ENCODE assay signal across 15 cellular contexts in genomic region chr4:36264205-36264826, GRCh38. TPM values are rescaled to one million over a fixed set of nuclear protein-coding genes. Genes with fewer than 3 reads are reported as not detected.
DNase-seq lines count a peak whose midpoint lies in the region; ATAC-seq and TF ChIP-seq lines count a peak whose summit lies in the region.
"Had no signal": no experiment of that assay in that cellular context is flagged by ENCODE, and none has a peak within 500 bp of the region (broad histone marks: within the 10 kb centered on the region; RNA-seq: fewer than 3 reads in every experiment).

No MANE protein-coding gene starts in this region.

- H3K79me1 ChIP-seq in H9 (ENCODE audit: insufficient read depth, low read depth, low read length, poor library complexity, severe bottlenecking) = no peaks in the 10 kb centered on the region

- H3K23ac ChIP-seq in H9 (ENCODE audit: insufficient read length, low read depth, low read length) = no peak overlapping the region

- H3K79me2 ChIP-seq in H9 (ENCODE audit: insufficient read depth, low read length) (no peaks in the 10 kb centered on the region), neural progenitor cell (ENCODE audit: low read depth) (no peaks in the 10 kb centered on the region)

- no peak overlapping the region for H2BK20ac ChIP-seq in H9 (ENCODE audit: low read depth, low read length, poor library complexity, severe bottlenecking)

- no peak overlapping the region for H3T11ph ChIP-seq in H9 (ENCODE audit: low read length)

- peaks cover 17 to 18% of the 10 kb centered on the region in 2 experiments for H3K4me1 Mint-ChIP-seq in H9
- H3K4me1 Mint-ChIP-seq in activated T-helper 17 cell treated with anti-CD3 and anti-CD28 coated beads, Interleukin-2, amount 50 U/mL, for 72 hours = peaks cover 12% of the 10 kb centered on the region
- no peaks in the 10 kb centered on the region for H3K4me1 Mint-ChIP-seq in neural progenitor cell

- no peak overlapping the region for H3K27ac ChIP-seq in BLaER1 treated with 17β-estradiol and CSF1 and Interleukin-3, amounts not matched to agents 10 nM and 100 nM
- no peak overlapping the region for H3K27ac ChIP-seq in H9 (ENCODE audit: insufficient read length, low read depth, low read length)
- H3K27ac ChIP-seq in neural progenitor cell = no peak overlapping the region

- no peak overlapping the region for H2BK5ac ChIP-seq in H9 (ENCODE audit: insufficient read length, low read length)

- no peak overlapping the region for H3K9ac ChIP-seq in BLaER1 treated with 17β-estradiol and CSF1 and Interleukin-3, amounts not matched to agents 10 nM and 100 nM
- H3K9ac ChIP-seq in H9 (ENCODE audit: extremely low read depth, insufficient read length, low read length) = no peak overlapping the region
- H3K9ac ChIP-seq in neural progenitor cell = no peak overlapping the region

- H2AK5ac ChIP-seq in H9 (ENCODE audit: insufficient read length, low read length) = no peak overlapping the region

- H4K20me1 ChIP-seq in BLaER1 treated with 17β-estradiol and CSF1 and Interleukin-3, amounts not matched to agents 10 nM and 100 nM = no peaks in the 10 kb centered on the region
- no peaks in the 10 kb centered on the region for H4K20me1 ChIP-seq in H9 (ENCODE audit: control insufficient read depth, insufficient read depth, insufficient read length)
- H4K20me1 ChIP-seq in neural progenitor cell (ENCODE audit: low read depth) = no peaks in the 10 kb centered on the region

- H3K27ac Mint-ChIP-seq in H9 = peak overlapping the region in 2 of 3 experiments; percentile 14 to 86; a peak in 4 of 7 replicates
- H3K27ac Mint-ChIP-seq in activated T-helper 17 cell treated with anti-CD3 and anti-CD28 coated beads, Interleukin-2, amount 50 U/mL, for 72 hours = peak overlapping the region; percentile 22
- H3K27ac Mint-ChIP-seq in neural progenitor cell = no peak overlapping the region

- peak overlapping the region in 8 of 11 experiments; percentile 2 to 71 (median 30); a peak in 11 of 22 replicates for H3K4me2 ChIP-seq in BLaER1 treated with 17β-estradiol and CSF1 and Interleukin-3, amounts not matched to agents 10 nM and 100 nM
- H3K4me2 ChIP-seq in H9 (ENCODE audit: insufficient read depth, insufficient read length, low read length) = peak overlapping the region; percentile 43
- no peak overlapping the region for H3K4me2 ChIP-seq in neural progenitor cell

- H2BK15ac ChIP-seq in H9 (ENCODE audit: low read depth, low read length) = no peak overlapping the region

- no peak overlapping the region for H2BK120ac ChIP-seq in H9 (ENCODE audit: low read depth, low read length, poor library complexity, severe bottlenecking)

- H3K4me3 Mint-ChIP-seq in H9 (no peak overlapping the region; a peak in 1 of 5 replicates), neural progenitor cell (no peak overlapping the region)
- H3K4me3 Mint-ChIP-seq in activated T-helper 17 cell treated with anti-CD3 and anti-CD28 coated beads, Interleukin-2, amount 50 U/mL, for 72 hours = no peak overlapping the region

- H4K8ac ChIP-seq in H9 (replicated peaks; ENCODE audit: insufficient read length, low read depth, low read length) = no peak overlapping the region

- ATAC-seq in activated T-helper 17 cell treated with anti-CD3 and anti-CD28 coated beads, Interleukin-2, amount 50 U/mL, for 72 hours (replicated peaks) = peak; percentile 82
- ATAC-seq in HG02610 (IDR thresholded peaks at IDR 0.05; ENCODE audit: unreplicated experiment) = no peak
- ATAC-seq: HepG2 had no signal

- H3K14ac ChIP-seq in H9 (ENCODE audit: insufficient read depth, low read length) = no peak overlapping the region

- H3K36me3 Mint-ChIP-seq in H9 (ENCODE audit: insufficient read depth in 1 of 3, low read depth in 3 of 3) (no peaks in the 10 kb centered on the region), neural progenitor cell (no peaks in the 10 kb centered on the region)
- no peaks in the 10 kb centered on the region for H3K36me3 Mint-ChIP-seq in activated T-helper 17 cell treated with anti-CD3 and anti-CD28 coated beads, Interleukin-2, amount 50 U/mL, for 72 hours (ENCODE audit: low read depth)

- H3K27me3 ChIP-seq in BLaER1 treated with 17β-estradiol and CSF1 and Interleukin-3, amounts not matched to agents 10 nM and 100 nM = no peaks in the 10 kb centered on the region
- no peaks in the 10 kb centered on the region for H3K27me3 ChIP-seq in H9 (ENCODE audit: insufficient read depth, low read length)
- no peaks in the 10 kb centered on the region for H3K27me3 ChIP-seq in neural progenitor cell

- H3K9me3 Mint-ChIP-seq in H9 = no peaks in the 10 kb centered on the region
- H3K9me3 Mint-ChIP-seq in activated T-helper 17 cell treated with anti-CD3 and anti-CD28 coated beads, Interleukin-2, amount 50 U/mL, for 72 hours = no peaks in the 10 kb centered on the region
- no peaks in the 10 kb centered on the region for H3K9me3 Mint-ChIP-seq in neural progenitor cell

- WGBS in H9 (ENCODE audit: extremely low coverage, insufficient read length, low lambda C conversion rate) = no CpG with 5 or more reads among the region's 2 CpGs

- peaks cover 0 to 7% (median 0%) of the 10 kb centered on the region in 11 experiments; a peak in 2 of 22 replicates for H3K36me3 ChIP-seq in BLaER1 treated with 17β-estradiol and CSF1 and Interleukin-3, amounts not matched to agents 10 nM and 100 nM
- no peaks in the 10 kb centered on the region for H3K36me3 ChIP-seq in neural progenitor cell

- no peak overlapping the region for H4K91ac ChIP-seq in H9 (ENCODE audit: insufficient read length, low read depth, low read length)

- H2BK12ac ChIP-seq in H9 (ENCODE audit: insufficient read length, low read depth, low read length) = no peak overlapping the region

- no peak overlapping the region for H3K4me3 ChIP-seq in BLaER1 treated with 17β-estradiol and CSF1 and Interleukin-3, amounts not matched to agents 10 nM and 100 nM
- H3K4me3 ChIP-seq in neural progenitor cell = no peak overlapping the region

- H4K5ac ChIP-seq in H9 (ENCODE audit: insufficient read length, low read depth, low read length) = no peak overlapping the region

- no peak overlapping the region for H3K18ac ChIP-seq in H9 (ENCODE audit: insufficient read length, low read depth, low read length)

- TF ChIP-seq CTCF in H9 (conservative IDR thresholded peaks at IDR 0.05) = no peak
- TF ChIP-seq CTCF in neural progenitor cell (IDR thresholded peaks at IDR 0.05) = no peak

- H2AFZ ChIP-seq in H9 (ENCODE audit: low read length) (peak overlapping the region; percentile 82), neural progenitor cell (replicated peaks) (peak overlapping the region; percentile 13)

- H3K4me1 ChIP-seq in BLaER1 treated with 17β-estradiol and CSF1 and Interleukin-3, amounts not matched to agents 10 nM and 100 nM = peaks cover 6 to 51% (median 35%) of the 10 kb centered on the region in 10 experiments
- H3K4me1 ChIP-seq in H9 (ENCODE audit: insufficient read depth, low read length) (0 out of 2 replicates have a peak, but pooled peaks cover 3% of the 10 kb centered on the region), neural progenitor cell (no peaks in the 10 kb centered on the region)

- no peak overlapping the region for H3K4ac ChIP-seq in H9 (ENCODE audit: low read depth, low read length)

- peaks cover 0 to 16% (median 11%) of the 10 kb centered on the region in 11 experiments; a peak in 16 of 22 replicates for H3K9me3 ChIP-seq in BLaER1 treated with 17β-estradiol and CSF1 and Interleukin-3, amounts not matched to agents 10 nM and 100 nM (replicated peaks in 1 of 11)
- H3K9me3 ChIP-seq in H9 (ENCODE audit: control insufficient read depth, low read depth, low read length) (no peaks in the 10 kb centered on the region), neural progenitor cell (ENCODE audit: low read depth) (no peaks in the 10 kb centered on the region)

- H3K56ac ChIP-seq in H9 (ENCODE audit: insufficient read length, low read depth, low read length) = no peak overlapping the region

- no peaks in the 10 kb centered on the region for H3K27me3 Mint-ChIP-seq in H9 (ENCODE audit: low read depth)
- H3K27me3 Mint-ChIP-seq in activated T-helper 17 cell treated with anti-CD3 and anti-CD28 coated beads, Interleukin-2, amount 50 U/mL, for 72 hours = no peaks in the 10 kb centered on the region
- H3K27me3 Mint-ChIP-seq in neural progenitor cell (ENCODE audit: insufficient read depth, low read depth) = peaks cover 5% of the 10 kb centered on the region

- no peaks in the 10 kb centered on the region for H3K23me2 ChIP-seq in H9 (ENCODE audit: insufficient read length, low read depth, low read length, poor library complexity, severe bottlenecking)

- no peaks in the 10 kb centered on the region for H3F3A ChIP-seq in neural progenitor cell (ENCODE audit: low read depth)

- DNase-seq in H9 = no peak
- no peak for DNase-seq in neural progenitor cell (ENCODE audit: low spot score)
- no peak for DNase-seq in HUDEP-2 (lab: John Stamatoyannopoulos, UW; ENCODE audit: unreplicated experiment in 76 of 76)
- no peak for DNase-seq in NOMO-1 treated with dmso at 0.1 percent for 144 hours (lab: John Stamatoyannopoulos, UW; ENCODE audit: unreplicated experiment)
- DNase-seq: C1 segment of cervical spinal cord, GOT3, KBM-7, MV-4-11, NCI-H187 treated with DMSO at 0.1 percent for 48 hours, NCI-H345, NCI-H524 treated with DMSO at 0.1 percent for 48 hours had no signal

RNA-seq across cellular contexts. Expression of gene DTHD1, which starts 17.1 kb away (rescaled TPM):
- total RNA-seq in H9 (2021) (not detected in 2 replicates), neural progenitor cell (ENCODE audit: low replicate concordance) (not detected in 2 replicates)
- under 1 TPM; 0.74 to 0.99 TPM for total RNA-seq in activated T-helper 17 cell treated with anti-CD3 and anti-CD28 coated beads, Interleukin-2, amount 50 U/mL, for 72 hours
- total RNA-seq: HepG2 had no signal

RNA-seq across cellular contexts. Expression of gene ARAP2, which starts 20.0 kb away (rescaled TPM):
- total RNA-seq in H9 (2021) (6.3 TPM in 2 replicates), neural progenitor cell (ENCODE audit: low replicate concordance) (0.87 and 1.6 TPM in 2 replicates)
- 10 to 100 TPM; 44.8 to 51.7 TPM for total RNA-seq in activated T-helper 17 cell treated with anti-CD3 and anti-CD28 coated beads, Interleukin-2, amount 50 U/mL, for 72 hours
